ENCODE assay signal across 1 cellular context in genomic region chr7:103341466-103341865, GRCh38.
TF ChIP-seq lines count a peak whose summit lies in the region.

No MANE protein-coding gene starts in this region.

TF ChIP-seq in HepG2, 621 proteins besides CTCF, POLR2A, EP300 and RAD21:
- TF ChIP-seq JUNB (CRISPR knock-in tag; IDR thresholded peaks at IDR 0.05; ENCODE audit: borderline replicate concordance) (no peak), MAFK (conservative IDR thresholded peaks at IDR 0.05 in 1 of 2, IDR thresholded peaks at IDR 0.05 in 1 of 2; ENCODE audit: low read length in 2 of 2) (peak; percentile 9 to 42; a peak in 2 of 4 replicates)
